ENCODE assay signal across 23 cellular contexts in genomic region chr12:92394895-92395294, GRCh38.
DNase-seq lines count a peak whose midpoint lies in the region; ATAC-seq and TF ChIP-seq lines count a peak whose summit lies in the region.
"Had no signal": no experiment of that assay in that cellular context is flagged by ENCODE, and none has a peak within 500 bp of the region (broad histone marks: within the 10 kb centered on the region; RNA-seq: fewer than 3 reads in every experiment).

No MANE protein-coding gene starts in this region.

- peaks cover 2% of the 10 kb centered on the region for H3K9me3 ChIP-seq in thymus (ENCODE audit: control insufficient read depth)
- H3K9me3 ChIP-seq: SK-N-SH had no signal

- no peak overlapping the region for H3K4me3 ChIP-seq in thymus (ENCODE audit: low read length)
- H3K4me3 ChIP-seq: left lung, smooth muscle cell, tibial nerve had no signal

- WGBS in thymus, result 89% methylated on average over 1 of the region's 1 CpG

- no peak for ATAC-seq in activated naive CD8-positive, alpha-beta T cell treated with anti-CD3 and anti-CD28 coated beads, Interleukin-2, amount 50 U/mL, for 24 hours
- ATAC-seq in SK-N-SH treated with all-trans-retinoic acid at 6 μM for 48 hours, result no peak
- ATAC-seq: esophagus mucosa, left lung, Right ventricle myocardium inferior had no signal

- H3K36me3 ChIP-seq in thymus (ENCODE audit: control insufficient read depth, insufficient read depth), result no peaks in the 10 kb centered on the region
- H3K36me3 ChIP-seq: left lung, tibial nerve had no signal

- peak overlapping the region; percentile 74 for H3K27ac Mint-ChIP-seq in activated naive CD4-positive, alpha-beta T cell treated with anti-CD3 and anti-CD28 coated beads, Interleukin-2, amount 10 ng/mL, durations not matched to agents 7 days and 5 days
- H3K27ac Mint-ChIP-seq in activated naive CD8-positive, alpha-beta T cell treated with anti-CD3 and anti-CD28 coated beads, Interleukin-2, amount 50 U/mL, for 24 hours, result peak overlapping the region; percentile 57
- H3K27ac Mint-ChIP-seq: activated T-helper 1 cell treated with anti-CD3 and anti-CD28 coated beads, Interleukin-12 subunit alpha, Interleukin-12 subunit beta, Interleukin-2, Interleukin-4 antibody, amounts not matched to agents 30 ng/mL and 10 ng/mL and 1 ng/mL, durations not matched to agents 14 hours and 24 hours and 36 hours had no signal

- peaks cover 68% of the 10 kb centered on the region for H3K9me3 Mint-ChIP-seq in activated naive CD4-positive, alpha-beta T cell treated with anti-CD3 and anti-CD28 coated beads, Interleukin-2, amount 10 ng/mL, durations not matched to agents 7 days and 5 days
- H3K9me3 Mint-ChIP-seq in activated naive CD8-positive, alpha-beta T cell treated with anti-CD3 and anti-CD28 coated beads, Interleukin-2, amount 50 U/mL, for 24 hours, result peaks cover 36% of the 10 kb centered on the region

- peaks cover 13% of the 10 kb centered on the region for H3K4me1 ChIP-seq in thymus (ENCODE audit: control insufficient read depth, insufficient read depth, low read length)
- H3K4me1 ChIP-seq: left lung had no signal

- H3K27ac ChIP-seq in thymus (ENCODE audit: low read depth), result peak overlapping the region; percentile 11
- H3K27ac ChIP-seq: left lung, tibial nerve had no signal

- H3K27me3 Mint-ChIP-seq in activated naive CD4-positive, alpha-beta T cell treated with anti-CD3 and anti-CD28 coated beads, Interleukin-2, amount 10 ng/mL, durations not matched to agents 7 days and 5 days, result no peaks in the 10 kb centered on the region
- no peaks in the 10 kb centered on the region for H3K27me3 Mint-ChIP-seq in activated naive CD8-positive, alpha-beta T cell treated with anti-CD3 and anti-CD28 coated beads, Interleukin-2, amount 50 U/mL, for 24 hours

- peaks cover 60% of the 10 kb centered on the region for H3K4me1 Mint-ChIP-seq in activated naive CD4-positive, alpha-beta T cell treated with anti-CD3 and anti-CD28 coated beads, Interleukin-2, amount 10 ng/mL, durations not matched to agents 7 days and 5 days
- H3K4me1 Mint-ChIP-seq in activated naive CD8-positive, alpha-beta T cell treated with anti-CD3 and anti-CD28 coated beads, Interleukin-2, amount 50 U/mL, for 24 hours, result peaks cover 84% of the 10 kb centered on the region

- no peaks in the 10 kb centered on the region for H3K27me3 ChIP-seq in thymus (ENCODE audit: control insufficient read depth, insufficient read depth)
- H3K27me3 ChIP-seq: left lung, tibial nerve had no signal

- H3K4me3 Mint-ChIP-seq in activated naive CD4-positive, alpha-beta T cell treated with anti-CD3 and anti-CD28 coated beads, Interleukin-2, amount 10 ng/mL, durations not matched to agents 7 days and 5 days, result no peak overlapping the region
- peak overlapping the region; percentile 23 for H3K4me3 Mint-ChIP-seq in activated naive CD8-positive, alpha-beta T cell treated with anti-CD3 and anti-CD28 coated beads, Interleukin-2, amount 50 U/mL, for 24 hours
- H3K4me3 Mint-ChIP-seq: activated T-helper 1 cell treated with anti-CD3 and anti-CD28 coated beads, Interleukin-12 subunit alpha, Interleukin-12 subunit beta, Interleukin-2, Interleukin-4 antibody, amounts not matched to agents 30 ng/mL and 10 ng/mL and 1 ng/mL, durations not matched to agents 14 hours and 24 hours and 36 hours had no signal

- peaks cover 69% of the 10 kb centered on the region for H3K36me3 Mint-ChIP-seq in activated naive CD4-positive, alpha-beta T cell treated with anti-CD3 and anti-CD28 coated beads, Interleukin-2, amount 10 ng/mL, durations not matched to agents 7 days and 5 days
- peaks cover 40% of the 10 kb centered on the region for H3K36me3 Mint-ChIP-seq in activated naive CD8-positive, alpha-beta T cell treated with anti-CD3 and anti-CD28 coated beads, Interleukin-2, amount 50 U/mL, for 24 hours (ENCODE audit: low read depth)

- CTCF ChIA-PET in activated naive CD4-positive, alpha-beta T cell treated with anti-CD3 and anti-CD28 coated beads, Interleukin-2, amount 10 ng/mL, durations not matched to agents 7 days and 5 days (lab: Charles Lee), result no interaction called here

- no peak for DNase-seq in activated naive CD4-positive, alpha-beta T cell treated with anti-CD3 and anti-CD28 coated beads, Interleukin-2, amount 10 ng/mL, durations not matched to agents 7 days and 5 days
- DNase-seq in activated naive CD4-positive, alpha-beta T cell treated with anti-CD3 and anti-CD28 coated beads, Interleukin-2, amount 50 U/mL, for 16 hours, result no peak
- DNase-seq in HT1080 (ENCODE audit: low read depth) (peak; percentile 10), NCI-H1436 (lab: John Stamatoyannopoulos, UW) (no peak)
- DNase-seq in activated naive CD8-positive, alpha-beta T cell treated with anti-CD3 and anti-CD28 coated beads, Interleukin-2, amount 50 U/mL, for 24 hours, result no peak
- DNase-seq: activated CD4-positive, alpha-beta T cell treated with anti-CD3 and anti-CD28 coated beads for 4 hours; DMS79; foreskin fibroblast; GF-D8; left lung; mesenchymal stem cell; NCI-H2107; NCI-H345; NCI-H69; SK-N-SH; T-helper 2 cell had no signal

TF ChIP-seq in SK-N-SH treated with all-trans-retinoic acid at 6 μM for 48 hours, 23 proteins besides CTCF, POLR2A, EP300 and RAD21:
- TF ChIP-seq PATZ1 (CRISPR knock-in tag; IDR thresholded peaks at IDR 0.05; ENCODE audit: borderline replicate concordance), result no peak
- TF ChIP-seq ZC3H10 (CRISPR knock-in tag; IDR thresholded peaks at IDR 0.05), result no peak
- TF ChIP-seq, protein P1, sequence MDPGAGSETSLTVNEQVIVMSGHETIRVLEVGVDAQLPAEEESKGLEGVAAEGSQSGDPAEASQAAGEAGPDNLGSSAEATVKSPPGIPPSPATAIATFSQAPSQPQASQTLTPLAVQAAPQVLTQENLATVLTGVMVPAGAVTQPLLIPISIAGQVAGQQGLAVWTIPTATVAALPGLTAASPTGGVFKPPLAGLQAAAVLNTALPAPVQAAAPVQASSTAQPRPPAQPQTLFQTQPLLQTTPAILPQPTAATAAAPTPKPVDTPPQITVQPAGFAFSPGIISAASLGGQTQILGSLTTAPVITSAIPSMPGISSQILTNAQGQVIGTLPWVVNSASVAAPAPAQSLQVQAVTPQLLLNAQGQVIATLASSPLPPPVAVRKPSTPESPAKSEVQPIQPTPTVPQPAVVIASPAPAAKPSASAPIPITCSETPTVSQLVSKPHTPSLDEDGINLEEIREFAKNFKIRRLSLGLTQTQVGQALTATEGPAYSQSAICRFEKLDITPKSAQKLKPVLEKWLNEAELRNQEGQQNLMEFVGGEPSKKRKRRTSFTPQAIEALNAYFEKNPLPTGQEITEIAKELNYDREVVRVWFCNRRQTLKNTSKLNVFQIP (CRISPR knock-in tag; IDR thresholded peaks at IDR 0.05; ENCODE audit: borderline replicate concordance, low read depth), result no peak
- no peak for TF ChIP-seq ZFP3 (CRISPR knock-in tag; IDR thresholded peaks at IDR 0.05)
- TF ChIP-seq ISL1 (CRISPR knock-in tag; IDR thresholded peaks at IDR 0.05), result no peak
- no peak for TF ChIP-seq TOX (CRISPR knock-in tag; IDR thresholded peaks at IDR 0.05; ENCODE audit: borderline replicate concordance)
- TF ChIP-seq ZFP30 (CRISPR knock-in tag; IDR thresholded peaks at IDR 0.05), result no peak
- no peak for TF ChIP-seq CSDC2 (CRISPR knock-in tag; IDR thresholded peaks at IDR 0.05)
- TF ChIP-seq OSR1 (CRISPR knock-in tag; IDR thresholded peaks at IDR 0.05), result no peak
